Comparison of ENCODE assay signal across 19 cellular contexts in genomic region chr22:47781024-47781423, GRCh38.
A peak's percentile ranks its signal among the peaks of the same experiment; 100 is the strongest.
DNase-seq lines count a peak whose midpoint lies in the region; ATAC-seq and TF ChIP-seq lines count a peak whose summit lies in the region.
"Had no signal": no experiment of that assay in that cellular context is flagged by ENCODE, and none has a peak within 500 bp of the region (broad histone marks: within the 10 kb centered on the region; RNA-seq: fewer than 3 reads in every experiment).

No MANE protein-coding gene starts in this region.

- H3K27me3 ChIP-seq in left ventricle myocardium inferior (ENCODE audit: low read depth) = peaks cover 75% of the 10 kb centered on the region
- H3K27me3 ChIP-seq: BLaER1 treated with 17β-estradiol and CSF1 and Interleukin-3, amounts not matched to agents 10 nM and 100 nM had no signal

- no peaks in the 10 kb centered on the region for H3K36me3 ChIP-seq in left ventricle myocardium inferior
- H3K36me3 ChIP-seq: BLaER1 treated with 17β-estradiol and CSF1 and Interleukin-3, amounts not matched to agents 10 nM and 100 nM had no signal

- no peak overlapping the region for H3K27ac ChIP-seq in left ventricle myocardium inferior (replicated peaks)
- H3K27ac ChIP-seq in temporal lobe (ENCODE audit: low read depth, low read length) = peak overlapping the region; percentile 87
- H3K27ac ChIP-seq: 22Rv1; BLaER1 treated with 17β-estradiol and CSF1 and Interleukin-3, amounts not matched to agents 10 nM and 100 nM had no signal

- ATAC-seq in GM18858 (IDR thresholded peaks at IDR 0.05; ENCODE audit: unreplicated experiment) = no peak
- ATAC-seq in HG03139 (IDR thresholded peaks at IDR 0.05; ENCODE audit: unreplicated experiment) = no peak
- ATAC-seq in GM21576 (IDR thresholded peaks at IDR 0.05; ENCODE audit: unreplicated experiment) = no peak
- ATAC-seq: HepG2 had no signal

- no peaks in the 10 kb centered on the region for H3K4me1 ChIP-seq in left ventricle myocardium inferior
- H3K4me1 ChIP-seq: BLaER1 treated with 17β-estradiol and CSF1 and Interleukin-3, amounts not matched to agents 10 nM and 100 nM had no signal

- TF ChIP-seq CTCF in left ventricle myocardium inferior (IDR thresholded peaks at IDR 0.05; ENCODE audit: borderline replicate concordance) = no peak

- DNase-seq in cardiac septum (ENCODE audit: low spot score) (peak; percentile 46), left ventricle myocardium inferior (no peak), inferior parietal cortex (ENCODE audit: extremely low spot score) (peak; percentile 63), occipital lobe (lab: John Stamatoyannopoulos, UW) (peak; percentile 74)
- DNase-seq: AML-193; Calu3; CD4-positive, CD25-positive, alpha-beta regulatory T cell; DMS 273 treated with DMSO at 0.1 percent for 48 hours; DMS79; EL; GOT3; H9 had no signal

- intact Hi-C loops in cardiac septum (cut with DNase I) (no loop called here), left ventricle myocardium inferior (cut with micrococcal nuclease) (no loop called here)

- peaks cover 11% of the 10 kb centered on the region for H3K9me3 ChIP-seq in left ventricle myocardium inferior (replicated peaks)

- no peak overlapping the region for H3K4me3 ChIP-seq in left ventricle myocardium inferior
- H3K4me3 ChIP-seq: BLaER1 treated with 17β-estradiol and CSF1 and Interleukin-3, amounts not matched to agents 10 nM and 100 nM had no signal
